Comparison of ENCODE assay signal across 21 cellular contexts in genomic region chr2:27885246-27885645, GRCh38. TPM values are rescaled to one million over a fixed set of nuclear protein-coding genes. Genes with fewer than 3 reads are reported as not detected.
DNase-seq lines count a peak whose midpoint lies in the region; ATAC-seq, FAIRE-seq and TF ChIP-seq lines count a peak whose summit lies in the region.
"Had no signal": no experiment of that assay in that cellular context is flagged by ENCODE, and none has a peak within 500 bp of the region (broad histone marks: within the 10 kb centered on the region; RNA-seq: fewer than 3 reads in every experiment).

No MANE protein-coding gene starts in this region.

- H3K4me1 ChIP-seq in endothelial cell of umbilical vein (ENCODE audit: control insufficient read depth, extremely low read depth, insufficient read depth, low read length): peaks cover 29% of the 10 kb centered on the region
- H3K4me1 ChIP-seq in testis: peaks cover 4% of the 10 kb centered on the region

- no peak for ATAC-seq in left colon
- ATAC-seq: heart left ventricle, pancreas, upper lobe of right lung had no signal

- FAIRE-seq in RCC 7860 (lab: Jason Lieb, UNC) (peak; percentile 87), endothelial cell of umbilical vein (lab: Jason Lieb, UNC) (peak; percentile 38)
- FAIRE-seq: G401.6 had no signal

- peaks cover 8% of the 10 kb centered on the region for H3K9me3 Mint-ChIP-seq in osteocyte (ENCODE audit: unreplicated experiment)
- H3K9me3 Mint-ChIP-seq: immature natural killer cell had no signal

- POLR2A ChIA-PET in endothelial cell of umbilical vein (lab: Charles Lee): no interaction called here

- H3K9me1 ChIP-seq in endothelial cell of umbilical vein (replicated peaks; ENCODE audit: control insufficient read depth, extremely low read depth, insufficient read depth, low read length): no peaks in the 10 kb centered on the region

- peak overlapping the region; percentile 84 for H3K4me2 ChIP-seq in endothelial cell of umbilical vein (ENCODE audit: insufficient read depth, low read length)
- H3K4me2 ChIP-seq: BLaER1 had no signal

- H3K79me2 ChIP-seq in endothelial cell of umbilical vein (ENCODE audit: control insufficient read depth, insufficient read depth, low read length): no peaks in the 10 kb centered on the region

- TF ChIP-seq POLR2A in endothelial cell of umbilical vein (IDR thresholded peaks at IDR 0.05; ENCODE audit: low read depth, low read length): no peak
- TF ChIP-seq POLR2A in testis (IDR thresholded peaks at IDR 0.05): no peak

- peak overlapping the region; percentile 94 for H2AFZ ChIP-seq in endothelial cell of umbilical vein (ENCODE audit: low read depth, low read length)

- H3K36me3 ChIP-seq in endothelial cell of umbilical vein (ENCODE audit: control insufficient read depth in 2 of 2, extremely low read depth in 1 of 2, insufficient read depth in 2 of 2, low read length in 2 of 2): no peaks in the 10 kb centered on the region
- no peaks in the 10 kb centered on the region for H3K36me3 ChIP-seq in testis (ENCODE audit: low read depth, missing control alignments)
- H3K36me3 ChIP-seq: BLaER1, cardiac muscle cell, heart left ventricle, pancreas, Peyer's patch, stomach, upper lobe of right lung had no signal

- WGBS in testis, 2 donors: 90 to 97% methylated on average over 1 of the region's 1 CpG

- no peaks in the 10 kb centered on the region for H4K20me1 ChIP-seq in endothelial cell of umbilical vein (replicated peaks; ENCODE audit: control insufficient read depth, extremely low read depth, insufficient read depth, low read length)
- H4K20me1 ChIP-seq: BLaER1 had no signal

- CTCF ChIA-PET in endothelial cell of umbilical vein (lab: Charles Lee): interaction anchor here (0.8 to 1.6 kb wide), 5 partner anchors 16 to 160 kb away, joined by 3 to 5 read pairs (median 4); no protein-coding TSS in a partner anchor

- peaks cover 5% of the 10 kb centered on the region for H3K36me3 Mint-ChIP-seq in osteocyte (ENCODE audit: unreplicated experiment)

- DNase-seq in ELR (ENCODE audit: low read depth) (peak; percentile 59), RCC 7860 (ENCODE audit: low spot score) (peak; percentile 75), endothelial cell of umbilical vein (ENCODE audit: low read depth, low spot score) (no peak), osteocyte (ENCODE audit: extremely low spot score, unreplicated experiment) (no peak), testis (no peak), left colon (no peak), NCI-H2107 (lab: John Stamatoyannopoulos, UW) (no peak)
- no peak for DNase-seq in activated effector memory CD4-positive, alpha-beta T cell treated with anti-CD3 and anti-CD28 coated beads, Interleukin-2, amount 50 U/mL, for 16 hours
- DNase-seq: heart left ventricle; immature natural killer cell; NCI-H187; NK-92 treated with Interleukin-12 subunit alpha and Interleukin-12 subunit beta, amount 100 ng/mL, for 24 hours; pancreas; Peyer's patch; stimulated activated CD4-positive, alpha-beta T cell treated with anti-CD3 and anti-CD28 coated beads, Interleukin-2, amount 100 ng/mL, for 48 hours; stomach; upper lobe of right lung had no signal

- peak overlapping the region; percentile 75 for H3K9ac ChIP-seq in endothelial cell of umbilical vein (replicated peaks; ENCODE audit: extremely low read depth, insufficient read depth, low read length)
- H3K9ac ChIP-seq: BLaER1 had no signal

- TF ChIP-seq CTCF in endothelial cell of umbilical vein (IDR thresholded peaks at IDR 0.05; ENCODE audit: extremely low read depth in 1 of 2, insufficient read depth in 1 of 2, low read depth in 1 of 2, low read length in 2 of 2) (no peak), osteocyte (IDR thresholded peaks at IDR 0.05) (no peak), testis (IDR thresholded peaks at IDR 0.05) (no peak)

- dilution Hi-C loops in endothelial cell of umbilical vein (cut with MboI; ENCODE audit: extremely low pct_ligation_motif_present, low sequenced_read_pairs): no loop called here

- H3K4me3 ChIP-seq in endothelial cell of umbilical vein (replicated peaks in 1 of 3; ENCODE audit: insufficient read depth in 1 of 3, low read depth in 1 of 3, low read length in 3 of 3): no peak overlapping the region
- no peak overlapping the region for H3K4me3 ChIP-seq in testis
- H3K4me3 ChIP-seq: BLaER1, cardiac muscle cell, heart left ventricle, lung, pancreas, Peyer's patch, stomach, upper lobe of right lung had no signal

- no TSS peak for BruUV-seq in endothelial cell of umbilical vein (replicated peaks; lab: Mats Ljungman, UMichigan)

- H3K27ac Mint-ChIP-seq in osteocyte (ENCODE audit: unreplicated experiment): peak overlapping the region; percentile 3

- no peaks in the 10 kb centered on the region for H3K27me3 Mint-ChIP-seq in osteocyte (ENCODE audit: unreplicated experiment)

- no peaks in the 10 kb centered on the region for H3K9me3 ChIP-seq in endothelial cell of umbilical vein (replicated peaks; ENCODE audit: control insufficient read depth, insufficient read depth, low read length)
- H3K9me3 ChIP-seq in testis: no peaks in the 10 kb centered on the region
- H3K9me3 ChIP-seq: pancreas, Peyer's patch, stomach, upper lobe of right lung had no signal

- peaks cover 42% of the 10 kb centered on the region for H3K4me1 Mint-ChIP-seq in osteocyte (ENCODE audit: unreplicated experiment)

- H3K4me3 Mint-ChIP-seq in osteocyte (ENCODE audit: unreplicated experiment): no peak overlapping the region
- H3K4me3 Mint-ChIP-seq: immature natural killer cell had no signal

- peak overlapping the region; percentile 94 for H3K27ac ChIP-seq in endothelial cell of umbilical vein (ENCODE audit: insufficient read depth, low read depth, low read length)
- no peak overlapping the region for H3K27ac ChIP-seq in testis
- H3K27ac ChIP-seq: BLaER1, cardiac muscle cell, heart left ventricle, pancreas, upper lobe of right lung had no signal

- intact Hi-C loops in endothelial cell of umbilical vein (cut with micrococcal nuclease): loop anchor here (1.0 to 2.0 kb wide), 3 partner anchors 70 to 106 kb away; no protein-coding TSS in a partner anchor
- intact Hi-C loops in testis (cut with DNase I; ENCODE audit: low total_unique reads): no loop called here
- intact Hi-C loops in left colon (cut with DNase I, micrococcal nuclease): no loop called here

- H3K27me3 ChIP-seq in endothelial cell of umbilical vein (ENCODE audit: control insufficient read depth in 2 of 2, insufficient read depth in 2 of 2, low read length in 2 of 2): no peaks in the 10 kb centered on the region
- no peaks in the 10 kb centered on the region for H3K27me3 ChIP-seq in testis
- H3K27me3 ChIP-seq: BLaER1, cardiac muscle cell, heart left ventricle, pancreas, Peyer's patch, stomach, upper lobe of right lung had no signal

TF ChIP-seq in endothelial cell of umbilical vein, 7 proteins besides CTCF, POLR2A, EP300 and RAD21:
- TF ChIP-seq EZH2 (IDR thresholded peaks at IDR 0.05; ENCODE audit: borderline replicate concordance, low read depth, low read length, severe bottlenecking): no peak
- no peak for TF ChIP-seq FOS (IDR thresholded peaks at IDR 0.05; ENCODE audit: borderline replicate concordance, insufficient read depth, low read length)
- TF ChIP-seq GATA2 (IDR thresholded peaks at IDR 0.05; ENCODE audit: insufficient read depth, insufficient read length, low read depth, low read length): no peak
- TF ChIP-seq MAX (IDR thresholded peaks at IDR 0.05; ENCODE audit: insufficient read depth, insufficient read length): no peak
- TF ChIP-seq MYC (IDR thresholded peaks at IDR 0.05; ENCODE audit: low read depth, low read length): no peak
- no peak for TF ChIP-seq JUN (IDR thresholded peaks at IDR 0.05; ENCODE audit: borderline replicate concordance, insufficient read depth, insufficient read length, low read depth)
- no peak for TF ChIP-seq POLR2AphosphoS5 (IDR thresholded peaks at IDR 0.05; ENCODE audit: insufficient read depth, low read depth, low read length)

RNA-seq across cellular contexts. Expression of gene RBKS, which starts 4.9 kb away (rescaled TPM):
- 0.64 and 0.74 TPM in 2 replicates for total RNA-seq in endothelial cell of umbilical vein
- 1.0 and 1.8 TPM in 2 replicates for polyA plus RNA-seq in endothelial cell of umbilical vein
- polyA plus RNA-seq in endothelial cell of umbilical vein (2011; cell fraction: cytosol; rRNA removed): 1.8 and 2.5 TPM in 2 replicates
- polyA plus RNA-seq in endothelial cell of umbilical vein (2011; cell fraction: nucleus; rRNA removed): 3.7 and 6.9 TPM in 2 replicates
- polyA plus RNA-seq in endothelial cell of umbilical vein (2012): 1.2 and 2.6 TPM in 2 replicates
- polyA minus RNA-seq in endothelial cell of umbilical vein: 2.3 and 2.4 TPM in 2 replicates
- 1.0 TPM for polyA minus RNA-seq in endothelial cell of umbilical vein (2011; cell fraction: cytosol; rRNA and poly(A)+ RNA removed)
- 3.4 and 11.9 TPM in 2 replicates for polyA minus RNA-seq in endothelial cell of umbilical vein (2011; cell fraction: nucleus; rRNA and poly(A)+ RNA removed)
- 0.83 and 0.99 TPM in 2 replicates for total RNA-seq in osteocyte
- total RNA-seq in testis: 1 to 10 TPM; 6.1 to 6.3 TPM
- polyA plus RNA-seq in testis (ENCODE audit: insufficient read depth, low read depth, low replicate concordance): 18.4 TPM
- 10 to 100 TPM in 1 of 2 donors, 1 to 10 TPM in 1; 8.2 to 11.1 TPM for total RNA-seq in left colon

RNA-seq across cellular contexts. Expression of gene BABAM2, which starts 5.3 kb away (rescaled TPM):
- total RNA-seq in endothelial cell of umbilical vein (26.9 and 27.6 TPM in 2 replicates), osteocyte (43.6 and 57.4 TPM in 2 replicates), testis (10 to 100 TPM; 49.2 to 59.1 TPM), left colon (10 to 100 TPM; 35.3 to 39.3 TPM)
- polyA plus RNA-seq in endothelial cell of umbilical vein (19.5 and 19.9 TPM in 2 replicates), testis (ENCODE audit: insufficient read depth, low read depth, low replicate concordance) (70.6 TPM)
- 25.2 and 25.8 TPM in 2 replicates for polyA plus RNA-seq in endothelial cell of umbilical vein (2011; cell fraction: cytosol; rRNA removed)
- polyA plus RNA-seq in endothelial cell of umbilical vein (2011; cell fraction: nucleus; rRNA removed): 17.6 and 25.9 TPM in 2 replicates
- 29.0 and 29.7 TPM in 2 replicates for polyA plus RNA-seq in endothelial cell of umbilical vein (2012)
- 24.4 and 28.1 TPM in 2 replicates for polyA minus RNA-seq in endothelial cell of umbilical vein
- 19.0 TPM for polyA minus RNA-seq in endothelial cell of umbilical vein (2011; cell fraction: cytosol; rRNA and poly(A)+ RNA removed)
- 95.1 and 121 TPM in 2 replicates for polyA minus RNA-seq in endothelial cell of umbilical vein (2011; cell fraction: nucleus; rRNA and poly(A)+ RNA removed)

Comparison
In these comparisons a context has a peak if more than half of its experiments do, and no peak if none do; other contexts are left out.
1. DNase-seq: peak in ELR (single experiment) and RCC 7860 (single experiment); none in endothelial cell of umbilical vein (single experiment), osteocyte (single experiment), testis (single experiment), activated effector memory CD4-positive, alpha-beta T cell treated with anti-CD3 and anti-CD28 coated beads, Interleukin-2, amount 50 U/mL, for 16 hours (single experiment), left colon (0 of 2) and NCI-H2107 (single experiment).